Comparison of ENCODE assay signal across 11 cellular contexts in the genomic region with DNA sequence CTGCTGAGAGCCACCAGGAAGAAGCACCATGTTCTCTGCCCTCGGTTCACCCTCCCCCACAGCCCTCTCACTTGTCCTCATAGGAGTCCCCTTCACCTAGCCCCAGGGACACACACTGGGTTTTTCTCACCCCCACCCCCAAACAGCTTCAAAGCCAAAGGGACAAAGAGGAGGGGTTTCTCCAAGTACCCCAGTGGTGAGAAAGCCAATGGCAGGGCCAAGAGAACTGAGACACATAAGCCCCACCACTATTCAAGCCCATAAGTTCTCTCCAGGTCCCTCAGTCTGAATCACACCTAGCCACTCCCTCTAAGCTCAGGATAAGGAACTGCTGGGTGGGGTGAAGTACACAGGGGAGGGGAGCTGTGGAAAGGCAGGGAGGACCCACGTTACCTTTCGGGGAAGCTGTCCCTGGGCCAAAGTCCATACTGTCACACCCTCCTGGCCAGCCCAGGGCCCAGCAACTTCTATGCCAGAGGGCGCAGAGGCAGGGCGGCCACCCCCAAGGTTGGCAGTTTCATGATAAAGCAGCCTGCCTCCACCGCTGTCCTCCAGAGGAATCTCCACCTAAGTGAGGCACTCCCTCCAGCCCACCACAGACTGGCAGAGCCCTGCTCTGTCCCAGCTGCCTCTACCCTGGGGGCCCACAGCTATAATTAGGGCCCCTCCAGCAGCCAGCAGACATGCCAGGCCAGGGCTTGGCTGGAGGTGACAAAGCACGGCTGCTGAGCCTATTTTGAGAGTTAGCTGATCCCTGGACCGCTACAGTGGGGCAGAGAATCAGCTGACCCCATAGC. TPM values are rescaled to one million over a fixed set of nuclear protein-coding genes. Genes with fewer than 3 reads are reported as not detected.
DNase-seq lines count a peak whose midpoint lies in the region; ATAC-seq and TF ChIP-seq lines count a peak whose summit lies in the region.
"Had no signal": no experiment of that assay in that cellular context is flagged by ENCODE, and none has a peak within 500 bp of the region (broad histone marks: within the 10 kb centered on the region; RNA-seq: fewer than 3 reads in every experiment).

No MANE protein-coding gene starts in this region.

- peaks cover 9 to 33% (median 23%) of the 10 kb centered on the region in 4 donors for H3K4me1 Mint-ChIP-seq in CD4-positive, CD25-positive, alpha-beta regulatory T cell

- in situ Hi-C loops in HAP-1 (cut with MboI; ENCODE audit: low sequenced_read_pairs), result no loop called here

- intact Hi-C loops in PC-9 (cut with micrococcal nuclease; ENCODE audit: unreplicated experiment) (loop anchor here (1.0 to 2.0 kb wide), 2 partner anchors 20 to 33 kb away; no protein-coding TSS in a partner anchor), Right ventricle myocardium superior (cut with DNase I) (no loop called here)

- H2AK5ac ChIP-seq in trophoblast cell (ENCODE audit: low read length), result no peak overlapping the region

- H2BK5ac ChIP-seq in trophoblast cell (ENCODE audit: low read depth, low read length, poor library complexity), result no peak overlapping the region

- no peak overlapping the region for H2BK12ac ChIP-seq in trophoblast cell (ENCODE audit: low read length)

- H3K9me3 ChIP-seq in CD4-positive, CD25-positive, alpha-beta regulatory T cell (ENCODE audit: control insufficient read depth in 2 of 2, low read length in 2 of 2), result no peaks in the 10 kb centered on the region
- H3K9me3 ChIP-seq in PC-9 (ENCODE audit: insufficient read depth, low read depth), result peaks cover 13% of the 10 kb centered on the region
- H3K9me3 ChIP-seq in trophoblast cell (ENCODE audit: insufficient read depth, low read depth, low read length), result no peaks in the 10 kb centered on the region
- H3K9me3 ChIP-seq in HAP-1, result no peaks in the 10 kb centered on the region

- no peaks in the 10 kb centered on the region for H3K9me3 Mint-ChIP-seq in CD4-positive, CD25-positive, alpha-beta regulatory T cell

- H3K27me3 Mint-ChIP-seq in CD4-positive, CD25-positive, alpha-beta regulatory T cell, result no peaks in the 10 kb centered on the region

- no peak for ATAC-seq in CD4-positive, CD25-positive, alpha-beta regulatory T cell (ENCODE audit: low read depth in 2 of 2)
- ATAC-seq in Right ventricle myocardium superior (ENCODE audit: poor library complexity), result peak; percentile 85

- H3F3A ChIP-seq in PC-9 (ENCODE audit: insufficient read depth, low read depth), result peaks cover 58% of the 10 kb centered on the region

- H3K4me3 ChIP-seq in CD4-positive, CD25-positive, alpha-beta regulatory T cell (ENCODE audit: low read depth, low read length), result no peak overlapping the region
- H3K4me3 ChIP-seq in PC-9 (peak overlapping the region; percentile 9; the same call in 1 of the 2 replicates), trophoblast cell (ENCODE audit: low read depth, low read length) (no peak overlapping the region), HAP-1 (no peak overlapping the region)

- peaks cover 24% of the 10 kb centered on the region for H3K4me1 ChIP-seq in CD4-positive, CD25-positive, alpha-beta regulatory T cell (ENCODE audit: control insufficient read depth, insufficient read depth, low read length, poor library complexity, severe bottlenecking)
- peaks cover 52% of the 10 kb centered on the region for H3K4me1 ChIP-seq in PC-9 (replicated peaks; ENCODE audit: insufficient read depth)
- peaks cover 0 to 7% of the 10 kb centered on the region in 2 experiments for H3K4me1 ChIP-seq in trophoblast cell (ENCODE audit: control insufficient read depth in 1 of 2, insufficient read depth in 2 of 2, low read length in 2 of 2)
- no peaks in the 10 kb centered on the region for H3K4me1 ChIP-seq in HAP-1

- H3K18ac ChIP-seq in trophoblast cell (ENCODE audit: low read length), result no peak overlapping the region

- H3K4me2 ChIP-seq in PC-9, result peak overlapping the region; percentile 78
- no peak overlapping the region for H3K4me2 ChIP-seq in trophoblast cell (ENCODE audit: low read length)

- H3K36me3 Mint-ChIP-seq in CD4-positive, CD25-positive, alpha-beta regulatory T cell, result peaks cover 13% of the 10 kb centered on the region

- no peak overlapping the region for H4K91ac ChIP-seq in trophoblast cell (ENCODE audit: low read depth, low read length)

- H3K79me2 ChIP-seq in PC-9 (ENCODE audit: low read depth) (peaks cover 31% of the 10 kb centered on the region), trophoblast cell (ENCODE audit: control insufficient read depth, insufficient read depth, low read length, poor library complexity) (no peaks in the 10 kb centered on the region)

- POLR2A ChIA-PET in PC-9 (lab: Charles Lee; ENCODE audit: unreplicated experiment), result interaction anchor here (0.6 to 1.9 kb wide), 10 partner anchors 12 to 1065 kb away, joined by 4 to 25 read pairs (median 7); a partner anchor contains a TSS

- CTCF ChIA-PET in PC-9 (lab: Charles Lee), result interaction anchor here (0.6 to 1.4 kb wide), 7 partner anchors 12 to 54 kb away, joined by 3 to 6 read pairs (median 3); a partner anchor contains a TSS

- no CpG with 5 or more reads among the region's 8 CpGs for WGBS in trophoblast cell (ENCODE audit: extremely low coverage, insufficient coverage, insufficient read length)

- H3K27me3 ChIP-seq in CD4-positive, CD25-positive, alpha-beta regulatory T cell (ENCODE audit: control insufficient read depth, insufficient read depth, low read length), result no peaks in the 10 kb centered on the region
- no peaks in the 10 kb centered on the region for H3K27me3 ChIP-seq in PC-9 (ENCODE audit: insufficient read depth, low read depth)
- H3K27me3 ChIP-seq in trophoblast cell (ENCODE audit: insufficient read depth, low read length), result no peaks in the 10 kb centered on the region
- H3K27me3 ChIP-seq in HAP-1 (ENCODE audit: low read depth), result no peaks in the 10 kb centered on the region
- H3K27me3 ChIP-seq: brain microvascular endothelial cell had no signal

- no peak overlapping the region for H3K27ac ChIP-seq in CD4-positive, CD25-positive, alpha-beta regulatory T cell (ENCODE audit: insufficient read depth, low read length, poor library complexity, severe bottlenecking)
- peak overlapping the region; percentile 98 for H3K27ac ChIP-seq in PC-9
- H3K27ac ChIP-seq in trophoblast cell (ENCODE audit: low read depth, low read length), result no peak overlapping the region
- H3K27ac ChIP-seq: brain microvascular endothelial cell had no signal

- no peak overlapping the region for H4K8ac ChIP-seq in trophoblast cell (ENCODE audit: low read depth, low read length)

- H3K4ac ChIP-seq in trophoblast cell (ENCODE audit: low read depth, low read length), result no peak overlapping the region

- H3K9me2 ChIP-seq in PC-9 (ENCODE audit: insufficient read depth), result no peaks in the 10 kb centered on the region

- H3K79me1 ChIP-seq in trophoblast cell (ENCODE audit: low read length), result no peaks in the 10 kb centered on the region

- no peak overlapping the region for H2BK120ac ChIP-seq in trophoblast cell (ENCODE audit: insufficient read depth, low read length, poor library complexity)

- H3K4me3 Mint-ChIP-seq in CD4-positive, CD25-positive, alpha-beta regulatory T cell, result peak overlapping the region in 1 of 4 donors; percentile 34

- H3K9ac ChIP-seq in trophoblast cell (ENCODE audit: low read length), result no peak overlapping the region

- H3K23ac ChIP-seq in trophoblast cell (ENCODE audit: low read length), result no peak overlapping the region

- no peak for DNase-seq in CD4-positive, CD25-positive, alpha-beta regulatory T cell
- DNase-seq in PC-9, result peak; percentile 94 to 96
- peak; percentile 67 for DNase-seq in Right ventricle myocardium superior
- DNase-seq in trophoblast cell, result peak; percentile 52 to 61
- DNase-seq in HAP-1 (ENCODE audit: low spot score in 2 of 2), result no peak
- DNase-seq in activated CD4-positive, CD25-positive, alpha-beta regulatory T cell treated with anti-CD3 and anti-CD28 coated beads, Interleukin-2, amount 50 U/mL, for 72 hours, result no peak
- DNase-seq in GF-D8 (lab: John Stamatoyannopoulos, UW), result no peak
- DNase-seq in NCI-H510A treated with DMSO at 0.1 percent for 48 hours (lab: John Stamatoyannopoulos, UW), result no peak
- DNase-seq: activated CD4-positive, CD25-positive, alpha-beta regulatory T cell; brain microvascular endothelial cell; IMR-90 had no signal

- BruUV-seq in PC-9 (replicated peaks; lab: Mats Ljungman, UMichigan), result no TSS peak

- H2AFZ ChIP-seq in PC-9 (no peak overlapping the region), trophoblast cell (ENCODE audit: insufficient read depth, low read length, poor library complexity) (no peak overlapping the region)

- H4K12ac ChIP-seq in trophoblast cell (ENCODE audit: low read depth, low read length), result no peak overlapping the region

- peak overlapping the region in 2 of 3 donors; percentile 52 to 83 for H3K27ac Mint-ChIP-seq in CD4-positive, CD25-positive, alpha-beta regulatory T cell

- H3K14ac ChIP-seq in trophoblast cell (ENCODE audit: low read length), result no peak overlapping the region

- TF ChIP-seq CTCF in PC-9 (conservative IDR thresholded peaks at IDR 0.05), result no peak

- H4K20me1 ChIP-seq in PC-9 (ENCODE audit: insufficient read depth), result no peaks in the 10 kb centered on the region

- H3K36me3 ChIP-seq in CD4-positive, CD25-positive, alpha-beta regulatory T cell (ENCODE audit: control insufficient read depth, insufficient read depth, low read length), result peaks cover 5% of the 10 kb centered on the region
- H3K36me3 ChIP-seq in PC-9 (ENCODE audit: low read depth), result peaks cover 47% of the 10 kb centered on the region
- peaks cover 10 to 23% of the 10 kb centered on the region in 2 experiments for H3K36me3 ChIP-seq in trophoblast cell (ENCODE audit: control insufficient read depth in 1 of 2, insufficient read depth in 2 of 2, low read length in 2 of 2)
- peaks cover 4% of the 10 kb centered on the region for H3K36me3 ChIP-seq in HAP-1 (replicated peaks)
- H3K36me3 ChIP-seq: brain microvascular endothelial cell had no signal

RNA-seq across cellular contexts. Expression of a gene that starts 39.0 kb away (rescaled TPM):
- total RNA-seq in CD4-positive, CD25-positive, alpha-beta regulatory T cell, result 239 TPM
- 10 to 100 TPM; 13.2 to 24.2 (median 21.1) TPM for polyA plus RNA-seq in CD4-positive, CD25-positive, alpha-beta regulatory T cell
- total RNA-seq in PC-9 (2021), result 37.3 and 40.9 TPM in 2 replicates
- 19.7 TPM for total RNA-seq in Right ventricle myocardium superior
- 39.2 and 41.5 TPM in 2 replicates for polyA plus RNA-seq in trophoblast cell (2013)

RNA-seq across cellular contexts. Expression of a gene that starts 43.9 kb away (rescaled TPM):
- 39.5 TPM for total RNA-seq in CD4-positive, CD25-positive, alpha-beta regulatory T cell
- polyA plus RNA-seq in CD4-positive, CD25-positive, alpha-beta regulatory T cell, result 1 to 10 TPM in 3 of 4 donors, under 1 TPM in 1; 0.90 to 2.2 (median 1.5) TPM
- 51.6 and 52.4 TPM in 2 replicates for total RNA-seq in PC-9 (2021)
- total RNA-seq in Right ventricle myocardium superior, result 17.7 TPM
- polyA plus RNA-seq in trophoblast cell (2013), result 18.1 and 20.1 TPM in 2 replicates

Comparison
In these comparisons a context has a peak if more than half of its experiments do, and no peak if none do; other contexts are left out.
1. DNase-seq: peak in PC-9 (2 of 2), Right ventricle myocardium superior (single experiment) and trophoblast cell (2 of 2); none in CD4-positive, CD25-positive, alpha-beta regulatory T cell (0 of 3), HAP-1 (0 of 2), activated CD4-positive, CD25-positive, alpha-beta regulatory T cell treated with anti-CD3 and anti-CD28 coated beads, Interleukin-2, amount 50 U/mL, for 72 hours (single experiment), GF-D8 (single experiment) and NCI-H510A treated with DMSO at 0.1 percent for 48 hours (single experiment).